Comparison of ENCODE assay signal across 7 cellular contexts in genomic region chr7:156069897-156070296, GRCh38.
"Had no signal": no experiment of that assay in that cellular context is flagged by ENCODE, and none has a peak within 500 bp of the region (broad histone marks: within the 10 kb centered on the region; RNA-seq: fewer than 3 reads in every experiment).

No MANE protein-coding gene starts in this region.

- ATAC-seq: K562 had no signal

- H3K9ac ChIP-seq: KMS-11 had no signal

- H3K4me3 ChIP-seq: K562 had no signal

- H3K27ac ChIP-seq: HL-60, KMS-11 had no signal

- FAIRE-seq: HTR-8/SVneo, K562 had no signal

- H3K4me2 ChIP-seq: KMS-11 had no signal

- DNase-seq: IMR-90, KBM-7, KG1 had no signal
